23 cellular contexts compared by ENCODE assay signal in the genomic region with DNA sequence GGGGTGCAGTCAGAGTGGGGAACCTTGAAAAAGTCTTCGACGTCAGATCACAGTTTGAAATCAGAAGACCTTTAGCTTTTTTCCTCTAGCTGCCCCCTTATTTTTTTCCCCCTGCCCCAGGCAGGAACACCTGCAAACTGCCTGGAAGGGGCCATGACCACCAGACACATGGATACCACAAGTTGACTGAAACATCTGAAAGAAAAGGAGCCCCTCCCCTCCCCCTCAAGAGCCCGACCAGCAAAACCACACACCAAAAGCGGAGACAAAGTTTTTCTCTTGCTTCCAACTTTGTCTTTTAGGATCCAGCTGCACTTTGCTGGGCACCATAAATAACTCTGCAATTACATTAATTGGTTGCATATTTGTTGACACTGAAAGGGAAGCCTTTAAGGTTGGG. TPM values are rescaled to one million over a fixed set of nuclear protein-coding genes. Genes with fewer than 3 reads are reported as not detected.
A peak's percentile ranks its signal among the peaks of the same experiment; 100 is the strongest.
DNase-seq lines count a peak whose midpoint lies in the region; ATAC-seq and TF ChIP-seq lines count a peak whose summit lies in the region.
"Had no signal": no experiment of that assay in that cellular context is flagged by ENCODE, and none has a peak within 500 bp of the region (broad histone marks: within the 10 kb centered on the region; RNA-seq: fewer than 3 reads in every experiment).

No MANE protein-coding gene starts in this region.

- no peaks in the 10 kb centered on the region for H3K36me3 ChIP-seq in BLaER1 treated with 17β-estradiol and CSF1 and Interleukin-3, amounts not matched to agents 10 nM and 100 nM
- no peaks in the 10 kb centered on the region for H3K36me3 ChIP-seq in GM23338 (ENCODE audit: insufficient read depth)
- H3K36me3 ChIP-seq in endodermal cell (ENCODE audit: control insufficient read depth, insufficient read depth, low read length), result no peaks in the 10 kb centered on the region

- H3K9ac ChIP-seq in BLaER1 treated with 17β-estradiol and CSF1 and Interleukin-3, amounts not matched to agents 10 nM and 100 nM, result no peak overlapping the region
- no peak overlapping the region for H3K9ac ChIP-seq in endodermal cell (ENCODE audit: extremely low read depth, low read length, poor library complexity, severe bottlenecking)

- 90% methylated on average over 4 of the region's 4 CpGs; no CpG with 5 or more reads in 1 of the 2 experiments for WGBS in endodermal cell (ENCODE audit: insufficient coverage in 1 of 2, insufficient read length in 1 of 2), 2 experiments

- H3K27me3 ChIP-seq in BLaER1 treated with 17β-estradiol and CSF1 and Interleukin-3, amounts not matched to agents 10 nM and 100 nM, result no peaks in the 10 kb centered on the region
- H3K27me3 ChIP-seq in GM23338 (ENCODE audit: insufficient read depth) (no peaks in the 10 kb centered on the region), endodermal cell (ENCODE audit: control insufficient read depth, insufficient read depth, low read length, poor library complexity, severe bottlenecking) (no peaks in the 10 kb centered on the region)

- H3F3A ChIP-seq in GM23338 (replicated peaks; ENCODE audit: low read depth), result no peaks in the 10 kb centered on the region

- H2AFZ ChIP-seq in GM23338, result peak overlapping the region; percentile 28; the same call in 1 of the 2 replicates

- H3K9me3 Mint-ChIP-seq in GM23338 (no peaks in the 10 kb centered on the region), endodermal cell (peaks cover 2% of the 10 kb centered on the region)
- H3K9me3 Mint-ChIP-seq: CD14-positive monocyte; CD8-positive, alpha-beta memory T cell had no signal

- H3K9me2 ChIP-seq in GM23338 (ENCODE audit: insufficient read depth), result 0 out of 2 replicates have a peak, but pooled peaks cover 3% of the 10 kb centered on the region

- H3K9me3 ChIP-seq in BLaER1 treated with 17β-estradiol and CSF1 and Interleukin-3, amounts not matched to agents 10 nM and 100 nM (replicated peaks in 1 of 11), result peaks cover 0 to 47% (median 18%) of the 10 kb centered on the region in 11 experiments; a peak in 15 of 22 replicates
- no peaks in the 10 kb centered on the region for H3K9me3 ChIP-seq in endodermal cell (ENCODE audit: control insufficient read depth, low read length)

- H3K4me3 Mint-ChIP-seq in GM23338 (no peak overlapping the region), endodermal cell (no peak overlapping the region)
- H3K4me3 Mint-ChIP-seq: CD14-positive monocyte; CD8-positive, alpha-beta memory T cell had no signal

- H4K20me1 ChIP-seq in BLaER1 treated with 17β-estradiol and CSF1 and Interleukin-3, amounts not matched to agents 10 nM and 100 nM, result no peaks in the 10 kb centered on the region
- no peaks in the 10 kb centered on the region for H4K20me1 ChIP-seq in GM23338 (replicated peaks; ENCODE audit: insufficient read depth)

- no peaks in the 10 kb centered on the region for H3K79me2 ChIP-seq in GM23338 (replicated peaks; ENCODE audit: insufficient read depth)

- peaks cover 0 to 57% (median 43%) of the 10 kb centered on the region in 10 experiments; a peak in 14 of 20 replicates for H3K4me1 ChIP-seq in BLaER1 treated with 17β-estradiol and CSF1 and Interleukin-3, amounts not matched to agents 10 nM and 100 nM
- H3K4me1 ChIP-seq in GM23338 (ENCODE audit: insufficient read depth) (no peaks in the 10 kb centered on the region), endodermal cell (ENCODE audit: control insufficient read depth, insufficient read depth, low read length) (no peaks in the 10 kb centered on the region)

- no peak for ATAC-seq in GM23338
- no peak for ATAC-seq in GM18520 (IDR thresholded peaks at IDR 0.05; ENCODE audit: unreplicated experiment)

- H3K36me3 Mint-ChIP-seq in GM23338 (ENCODE audit: low read depth) (no peaks in the 10 kb centered on the region), endodermal cell (ENCODE audit: low read depth) (no peaks in the 10 kb centered on the region)
- H3K36me3 Mint-ChIP-seq: CD14-positive monocyte; CD8-positive, alpha-beta memory T cell had no signal

- H3K4me2 ChIP-seq in BLaER1 treated with 17β-estradiol and CSF1 and Interleukin-3, amounts not matched to agents 10 nM and 100 nM, result peak overlapping the region in 8 of 11 experiments; percentile 40 to 76 (median 61); a peak in 16 of 22 replicates
- H3K4me2 ChIP-seq in GM23338, result no peak overlapping the region

- H3K4me3 ChIP-seq in BLaER1 treated with 17β-estradiol and CSF1 and Interleukin-3, amounts not matched to agents 10 nM and 100 nM, result no peak overlapping the region; a peak in 1 of 20 replicates
- H3K4me3 ChIP-seq in GM23338 (no peak overlapping the region), endodermal cell (ENCODE audit: low read length) (no peak overlapping the region)

- no peaks in the 10 kb centered on the region for H3K27me3 Mint-ChIP-seq in GM23338 (ENCODE audit: insufficient read depth, low read depth, poor library complexity)
- no peaks in the 10 kb centered on the region for H3K27me3 Mint-ChIP-seq in endodermal cell (ENCODE audit: insufficient read depth)

- DNase-seq in GM23338 (ENCODE audit: low spot score) (no peak), endodermal cell (no peak), retina (peak; percentile 69), DMS153 treated with DMSO at 0.1 percent for 48 hours (lab: John Stamatoyannopoulos, UW; ENCODE audit: unreplicated experiment) (no peak), cerebellar nuclear complex (lab: John Stamatoyannopoulos, UW) (no peak)
- DNase-seq: CD8-positive, alpha-beta memory T cell; DMS 273 treated with DMSO at 0.1 percent for 48 hours; H7; Karpas-422; NCI-H1092; NCI-H1436 treated with DMSO at 0.1 percent for 48 hours; NCI-H2029; NCI-H510A; NCI-H774; RPMI8226; SHP77; T-helper 1 cell had no signal

- H3K27ac ChIP-seq in BLaER1 treated with 17β-estradiol and CSF1 and Interleukin-3, amounts not matched to agents 10 nM and 100 nM, result no peak overlapping the region
- H3K27ac ChIP-seq in GM23338 (ENCODE audit: low read depth), result no peak overlapping the region
- H3K27ac ChIP-seq in endodermal cell (ENCODE audit: low read depth, low read length), result peak overlapping the region; percentile 18

- H3K27ac Mint-ChIP-seq in GM23338 (no peak overlapping the region), endodermal cell (no peak overlapping the region)
- H3K27ac Mint-ChIP-seq: CD14-positive monocyte; CD8-positive, alpha-beta memory T cell had no signal

- H3K4me1 Mint-ChIP-seq in GM23338, result peaks cover 3% of the 10 kb centered on the region; the same call in 1 of the 3 replicates
- H3K4me1 Mint-ChIP-seq in endodermal cell, result no peaks in the 10 kb centered on the region
- H3K4me1 Mint-ChIP-seq: CD14-positive monocyte; CD8-positive, alpha-beta memory T cell had no signal

- TF ChIP-seq CTCF in GM23338 (conservative IDR thresholded peaks at IDR 0.05; ENCODE audit: low read depth in 2 of 2), result no peak
- TF ChIP-seq CTCF in endodermal cell (conservative IDR thresholded peaks at IDR 0.05), result no peak

TF ChIP-seq in GM23338, 12 proteins besides CTCF, POLR2A, EP300 and RAD21 (continues in another document):
- TF ChIP-seq ZNF331 (CRISPR knock-in tag; IDR thresholded peaks at IDR 0.05; ENCODE audit: low read depth) (no peak), ZNF114 (CRISPR knock-in tag; IDR thresholded peaks at IDR 0.05) (no peak), JUNB (IDR thresholded peaks at IDR 0.05; ENCODE audit: unreplicated experiment) (no peak), CREB1 (CRISPR knock-in tag; IDR thresholded peaks at IDR 0.05; ENCODE audit: low read depth) (no peak), EZH2phosphoT487 (IDR thresholded peaks at IDR 0.05; ENCODE audit: unreplicated experiment) (no peak)
- TF ChIP-seq, protein P1, sequence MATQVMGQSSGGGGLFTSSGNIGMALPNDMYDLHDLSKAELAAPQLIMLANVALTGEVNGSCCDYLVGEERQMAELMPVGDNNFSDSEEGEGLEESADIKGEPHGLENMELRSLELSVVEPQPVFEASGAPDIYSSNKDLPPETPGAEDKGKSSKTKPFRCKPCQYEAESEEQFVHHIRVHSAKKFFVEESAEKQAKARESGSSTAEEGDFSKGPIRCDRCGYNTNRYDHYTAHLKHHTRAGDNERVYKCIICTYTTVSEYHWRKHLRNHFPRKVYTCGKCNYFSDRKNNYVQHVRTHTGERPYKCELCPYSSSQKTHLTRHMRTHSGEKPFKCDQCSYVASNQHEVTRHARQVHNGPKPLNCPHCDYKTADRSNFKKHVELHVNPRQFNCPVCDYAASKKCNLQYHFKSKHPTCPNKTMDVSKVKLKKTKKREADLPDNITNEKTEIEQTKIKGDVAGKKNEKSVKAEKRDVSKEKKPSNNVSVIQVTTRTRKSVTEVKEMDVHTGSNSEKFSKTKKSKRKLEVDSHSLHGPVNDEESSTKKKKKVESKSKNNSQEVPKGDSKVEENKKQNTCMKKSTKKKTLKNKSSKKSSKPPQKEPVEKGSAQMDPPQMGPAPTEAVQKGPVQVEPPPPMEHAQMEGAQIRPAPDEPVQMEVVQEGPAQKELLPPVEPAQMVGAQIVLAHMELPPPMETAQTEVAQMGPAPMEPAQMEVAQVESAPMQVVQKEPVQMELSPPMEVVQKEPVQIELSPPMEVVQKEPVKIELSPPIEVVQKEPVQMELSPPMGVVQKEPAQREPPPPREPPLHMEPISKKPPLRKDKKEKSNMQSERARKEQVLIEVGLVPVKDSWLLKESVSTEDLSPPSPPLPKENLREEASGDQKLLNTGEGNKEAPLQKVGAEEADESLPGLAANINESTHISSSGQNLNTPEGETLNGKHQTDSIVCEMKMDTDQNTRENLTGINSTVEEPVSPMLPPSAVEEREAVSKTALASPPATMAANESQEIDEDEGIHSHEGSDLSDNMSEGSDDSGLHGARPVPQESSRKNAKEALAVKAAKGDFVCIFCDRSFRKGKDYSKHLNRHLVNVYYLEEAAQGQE (IDR thresholded peaks at IDR 0.05; ENCODE audit: unreplicated experiment), result no peak
- TF ChIP-seq, protein P2, sequence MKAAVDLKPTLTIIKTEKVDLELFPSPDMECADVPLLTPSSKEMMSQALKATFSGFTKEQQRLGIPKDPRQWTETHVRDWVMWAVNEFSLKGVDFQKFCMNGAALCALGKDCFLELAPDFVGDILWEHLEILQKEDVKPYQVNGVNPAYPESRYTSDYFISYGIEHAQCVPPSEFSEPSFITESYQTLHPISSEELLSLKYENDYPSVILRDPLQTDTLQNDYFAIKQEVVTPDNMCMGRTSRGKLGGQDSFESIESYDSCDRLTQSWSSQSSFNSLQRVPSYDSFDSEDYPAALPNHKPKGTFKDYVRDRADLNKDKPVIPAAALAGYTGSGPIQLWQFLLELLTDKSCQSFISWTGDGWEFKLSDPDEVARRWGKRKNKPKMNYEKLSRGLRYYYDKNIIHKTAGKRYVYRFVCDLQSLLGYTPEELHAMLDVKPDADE (IDR thresholded peaks at IDR 0.05), result no peak

RNA-seq across cellular contexts. Expression of a gene that starts 26.3 kb away (rescaled TPM):
- 1.0 and 1.6 TPM in 2 replicates for total RNA-seq in GM23338 (2014; rRNA removed; shearing (Covaris generic))
- polyA plus RNA-seq in GM23338 (2016; fragmentation: Nextera tagmentation; extraction: Ambion mirVana), result 0.38 and 0.79 TPM in 2 replicates
- total RNA-seq in endodermal cell, result not detected
- polyA plus RNA-seq in endodermal cell (2013, experiment 1 of 2), result 59.1 TPM
- polyA plus RNA-seq in endodermal cell (2013, experiment 2 of 2), result 42.2 TPM
- total RNA-seq: A673; CD8-positive, alpha-beta memory T cell; HT-29; SK-MEL-5 had no signal
- polyA plus RNA-seq: CD14-positive monocyte; CD8-positive, alpha-beta memory T cell had no signal

RNA-seq across cellular contexts. Expression of a gene that starts 55.9 kb away (rescaled TPM):
- total RNA-seq in GM23338 (2014; rRNA removed; shearing (Covaris generic)), result not detected in 2 replicates
- polyA plus RNA-seq in GM23338 (2016; fragmentation: Nextera tagmentation; extraction: Ambion mirVana), result 0.10 TPM in 2 replicates
- total RNA-seq in endodermal cell, result not detected
- polyA plus RNA-seq in endodermal cell (2013, experiment 1 of 2), result not detected
- polyA plus RNA-seq in endodermal cell (2013, experiment 2 of 2), result not detected
- total RNA-seq: A673; CD8-positive, alpha-beta memory T cell; H7; HT-29; SK-MEL-5 had no signal
- polyA plus RNA-seq: CD8-positive, alpha-beta memory T cell had no signal
